8 cellular contexts compared by ENCODE assay signal in genomic region chr5:160188151-160188967, GRCh38. TPM values are rescaled to one million over a fixed set of nuclear protein-coding genes. Genes with fewer than 3 reads are reported as not detected.
DNase-seq lines count a peak whose midpoint lies in the region; ATAC-seq, FAIRE-seq and TF ChIP-seq lines count a peak whose summit lies in the region.

No MANE protein-coding gene starts in this region.

- H3K79me2 ChIP-seq in hepatocyte: no peaks in the 10 kb centered on the region

- peaks cover 2% of the 10 kb centered on the region for H3K4me1 Mint-ChIP-seq in activated naive CD8-positive, alpha-beta T cell treated with anti-CD3 and anti-CD28 coated beads, Interleukin-2, amount 10 ng/mL, durations not matched to agents 7 days and 5 days

- TF ChIP-seq CTCF in hepatocyte (IDR thresholded peaks at IDR 0.05; ENCODE audit: poor library complexity) (no peak), gastrocnemius medialis (IDR thresholded peaks at IDR 0.05 in 4 of 5, conservative IDR thresholded peaks at IDR 0.05 in 1 of 5) (no peak)

- H3K36me3 Mint-ChIP-seq in activated naive CD8-positive, alpha-beta T cell treated with anti-CD3 and anti-CD28 coated beads, Interleukin-2, amount 10 ng/mL, durations not matched to agents 7 days and 5 days: peaks cover 2% of the 10 kb centered on the region

- ATAC-seq in activated naive CD8-positive, alpha-beta T cell treated with anti-CD3 and anti-CD28 coated beads, Interleukin-2, amount 10 ng/mL, durations not matched to agents 7 days and 5 days (ENCODE audit: low read depth): peak; percentile 39
- ATAC-seq in gastrocnemius medialis: peak in 1 of 2 donors; percentile 12

- H3K4me3 Mint-ChIP-seq in activated naive CD8-positive, alpha-beta T cell treated with anti-CD3 and anti-CD28 coated beads, Interleukin-2, amount 10 ng/mL, durations not matched to agents 7 days and 5 days: peak overlapping the region; percentile 62

- H3K9me3 Mint-ChIP-seq in activated naive CD8-positive, alpha-beta T cell treated with anti-CD3 and anti-CD28 coated beads, Interleukin-2, amount 10 ng/mL, durations not matched to agents 7 days and 5 days: no peaks in the 10 kb centered on the region

- H3K9me3 ChIP-seq in hepatocyte (ENCODE audit: low read depth) (no peaks in the 10 kb centered on the region), gastrocnemius medialis (no peaks in the 10 kb centered on the region), HAP-1 (no peaks in the 10 kb centered on the region)

- peaks cover 6% of the 10 kb centered on the region for H3K27me3 Mint-ChIP-seq in activated naive CD8-positive, alpha-beta T cell treated with anti-CD3 and anti-CD28 coated beads, Interleukin-2, amount 10 ng/mL, durations not matched to agents 7 days and 5 days

- POLR2A ChIA-PET in activated naive CD8-positive, alpha-beta T cell treated with anti-CD3 and anti-CD28 coated beads, Interleukin-2, amount 10 ng/mL, durations not matched to agents 7 days and 5 days (lab: Charles Lee): no interaction called here

- no peak for FAIRE-seq in H54 (lab: Jason Lieb, UNC)

- peak overlapping the region; percentile 83 for H3K4me2 ChIP-seq in hepatocyte

- H4K20me1 ChIP-seq in hepatocyte (ENCODE audit: insufficient read depth, poor library complexity, severe bottlenecking): no peaks in the 10 kb centered on the region

- H3K9me2 ChIP-seq in hepatocyte (replicated peaks; ENCODE audit: insufficient read depth): no peaks in the 10 kb centered on the region

- intact Hi-C loops in gastrocnemius medialis (cut with DNase I; ENCODE audit: low total_unique reads): no loop called here

- H3K4me3 ChIP-seq in hepatocyte: peak overlapping the region; percentile 15
- H3K4me3 ChIP-seq in gastrocnemius medialis: peak overlapping the region; percentile 48 to 66 (median 54)
- H3K4me3 ChIP-seq in HAP-1: no peak overlapping the region

- H3K36me3 ChIP-seq in hepatocyte (replicated peaks; ENCODE audit: insufficient read depth, low read depth): no peaks in the 10 kb centered on the region
- H3K36me3 ChIP-seq in gastrocnemius medialis: no peaks in the 10 kb centered on the region
- H3K36me3 ChIP-seq in HAP-1 (replicated peaks): no peaks in the 10 kb centered on the region

- peak; percentile 73 for DNase-seq in AG20443 (ENCODE audit: low spot score)
- DNase-seq in H54 (ENCODE audit: insufficient read length, low spot score): no peak
- peak; percentile 40 for DNase-seq in activated naive CD8-positive, alpha-beta T cell treated with anti-CD3 and anti-CD28 coated beads, Interleukin-2, amount 10 ng/mL, durations not matched to agents 7 days and 5 days
- peak; percentile 86 for DNase-seq in hepatocyte (ENCODE audit: low spot score)
- DNase-seq in gastrocnemius medialis: peak in 1 of 2 donors; percentile 40
- no peak for DNase-seq in activated effector memory CD4-positive, alpha-beta T cell treated with Interleukin-2 at 50 U/mL for 16 hours
- no peak for DNase-seq in NK-92 (lab: John Stamatoyannopoulos, UW; ENCODE audit: unreplicated experiment)
- no peak for DNase-seq in HAP-1 (ENCODE audit: low spot score in 2 of 2)

- H2AFZ ChIP-seq in hepatocyte: peak overlapping the region; percentile 41

- H3K27ac ChIP-seq in hepatocyte: peak overlapping the region; percentile 89
- peak overlapping the region; percentile 15 to 40 (median 30) for H3K27ac ChIP-seq in gastrocnemius medialis

- H3K4me1 ChIP-seq in hepatocyte (ENCODE audit: insufficient read depth): peaks cover 11% of the 10 kb centered on the region
- no peaks in the 10 kb centered on the region for H3K4me1 ChIP-seq in gastrocnemius medialis
- H3K4me1 ChIP-seq in HAP-1: no peaks in the 10 kb centered on the region

- TF ChIP-seq POLR2A in H54 (IDR thresholded peaks at IDR 0.05; ENCODE audit: low read depth, low read length): peak; percentile 23; the same call in 1 of the 2 replicates
- TF ChIP-seq POLR2A in gastrocnemius medialis (IDR thresholded peaks at IDR 0.05): no peak

- in situ Hi-C loops in gastrocnemius medialis (cut with MboI; ENCODE audit: low sequenced_read_pairs in 4 of 4) (no loop called here), HAP-1 (cut with MboI; ENCODE audit: low sequenced_read_pairs) (no loop called here)

- H3K27ac Mint-ChIP-seq in activated naive CD8-positive, alpha-beta T cell treated with anti-CD3 and anti-CD28 coated beads, Interleukin-2, amount 10 ng/mL, durations not matched to agents 7 days and 5 days: peak overlapping the region; percentile 3

- H3K27me3 ChIP-seq in hepatocyte: no peaks in the 10 kb centered on the region
- peaks cover 0 to 5% (median 0%) of the 10 kb centered on the region in 3 donors for H3K27me3 ChIP-seq in gastrocnemius medialis
- no peaks in the 10 kb centered on the region for H3K27me3 ChIP-seq in HAP-1 (ENCODE audit: low read depth)

- 6% methylated on average over 29 of the region's 40 CpGs for WGBS in hepatocyte (ENCODE audit: low lambda C conversion rate, missing lambda C conversion rate)

RNA-seq across cellular contexts. Expression of gene FABP6, which starts 40.9 kb away (rescaled TPM):
- total RNA-seq in activated naive CD8-positive, alpha-beta T cell treated with anti-CD3 and anti-CD28 coated beads, Interleukin-2, amount 10 ng/mL, durations not matched to agents 7 days and 5 days: not detected
- total RNA-seq in hepatocyte (51.5 and 55.7 TPM in 2 replicates), gastrocnemius medialis (not detected)
- 7.2 and 12.2 TPM in 2 replicates for polyA plus RNA-seq in hepatocyte

Comparison
In these comparisons a context has a peak if more than half of its experiments do, and no peak if none do; other contexts are left out.
1. DNase-seq: peak in AG20443 (single experiment), activated naive CD8-positive, alpha-beta T cell treated with anti-CD3 and anti-CD28 coated beads, Interleukin-2, amount 10 ng/mL, durations not matched to agents 7 days and 5 days (single experiment) and hepatocyte (single experiment); none in H54 (single experiment), activated effector memory CD4-positive, alpha-beta T cell treated with Interleukin-2 at 50 U/mL for 16 hours (single experiment), NK-92 (single experiment) and HAP-1 (0 of 2).
2. RNA of gene FABP6, which starts 40.9 kb away (total RNA-seq): 51.5 to 55.7 TPM in hepatocyte; not detected in activated naive CD8-positive, alpha-beta T cell treated with anti-CD3 and anti-CD28 coated beads, Interleukin-2, amount 10 ng/mL, durations not matched to agents 7 days and 5 days and not detected in gastrocnemius medialis; every median in the first group is over 10 times any median in the second.